Comparison of ENCODE assay signal across 24 cellular contexts in the genomic region with DNA sequence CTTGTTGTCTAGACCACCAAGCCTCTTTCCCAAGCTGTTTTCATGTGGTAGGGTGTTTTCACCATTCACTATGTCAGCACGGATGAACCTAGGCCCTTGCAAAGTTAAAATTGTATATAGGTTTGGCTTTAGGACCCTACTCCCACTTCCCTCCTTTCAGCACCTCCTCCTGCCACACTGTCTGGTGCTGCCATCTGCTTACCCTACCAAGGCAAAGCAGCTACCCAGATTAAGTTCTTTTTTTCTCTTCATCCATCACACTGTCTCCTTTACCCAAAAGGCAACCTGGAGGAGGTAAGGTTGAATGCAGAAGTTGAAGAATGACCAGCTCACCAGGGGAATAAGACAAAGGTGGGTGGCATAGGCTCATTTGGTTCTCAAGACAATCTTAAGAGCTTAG.
"Had no signal": no experiment of that assay in that cellular context is flagged by ENCODE, and none has a peak within 500 bp of the region (broad histone marks: within the 10 kb centered on the region; RNA-seq: fewer than 3 reads in every experiment).

No MANE protein-coding gene starts in this region.

- H3K36me3 Mint-ChIP-seq: mesothelial cell of epicardium; natural killer cell; stimulated activated effector memory CD8-positive, alpha-beta T cell treated with anti-CD3 and anti-CD28 coated beads, Interleukin-12 subunit alpha, Interleukin-12 subunit beta, amount 100 ng/mL, for 72 hours; type B pancreatic cell had no signal

- H3K4me1 Mint-ChIP-seq: mesothelial cell of epicardium; natural killer cell; neural crest cell; stimulated activated effector memory CD8-positive, alpha-beta T cell treated with anti-CD3 and anti-CD28 coated beads, Interleukin-12 subunit alpha, Interleukin-12 subunit beta, amount 100 ng/mL, for 72 hours had no signal

- H3K27me3 ChIP-seq: esophagus muscularis mucosa, gastroesophageal sphincter, right lobe of liver, suprapubic skin, thyroid gland had no signal

- H3K9ac ChIP-seq: parathyroid adenoma had no signal

- H3K9me3 Mint-ChIP-seq: natural killer cell; neural crest cell; stimulated activated effector memory CD8-positive, alpha-beta T cell treated with anti-CD3 and anti-CD28 coated beads, Interleukin-12 subunit alpha, Interleukin-12 subunit beta, amount 100 ng/mL, for 72 hours had no signal

- H3K4me1 ChIP-seq: parathyroid adenoma, prostate gland, right lobe of liver had no signal

- H3K79me2 ChIP-seq: parathyroid adenoma had no signal

- H3K9me3 ChIP-seq: esophagus muscularis mucosa, gastroesophageal sphincter, prostate gland, right lobe of liver, suprapubic skin, thyroid gland had no signal

- H3K36me3 ChIP-seq: esophagus muscularis mucosa, gastroesophageal sphincter, prostate gland, right lobe of liver, suprapubic skin, thyroid gland had no signal

- ATAC-seq: gastroesophageal sphincter; left lobe of liver; natural killer cell; right lobe of liver; stimulated activated effector memory CD8-positive, alpha-beta T cell treated with anti-CD3 and anti-CD28 coated beads, Interleukin-12 subunit alpha, Interleukin-12 subunit beta, amount 100 ng/mL, for 72 hours; stimulated activated naive CD8-positive, alpha-beta T cell treated with anti-CD3 and anti-CD28 coated beads, Interleukin-15, Interleukin-2, amounts not matched to agents 100 U/mL and 50 U/mL, for 24 hours had no signal

- H3K27ac Mint-ChIP-seq: mesothelial cell of epicardium; natural killer cell; stimulated activated effector memory CD8-positive, alpha-beta T cell treated with anti-CD3 and anti-CD28 coated beads, Interleukin-12 subunit alpha, Interleukin-12 subunit beta, amount 100 ng/mL, for 72 hours; type B pancreatic cell had no signal

- H3K4me3 Mint-ChIP-seq: mesothelial cell of epicardium; natural killer cell; neural crest cell; stimulated activated effector memory CD8-positive, alpha-beta T cell treated with anti-CD3 and anti-CD28 coated beads, Interleukin-12 subunit alpha, Interleukin-12 subunit beta, amount 100 ng/mL, for 72 hours; type B pancreatic cell had no signal

- H3K27ac ChIP-seq: dorsolateral prefrontal cortex, epithelial cell of prostate, esophagus muscularis mucosa, gastroesophageal sphincter, parathyroid adenoma, prostate gland, right lobe of liver, suprapubic skin, thyroid gland had no signal

- DNase-seq: cortex of kidney; dorsolateral prefrontal cortex; effector CD8-positive, alpha-beta T cell; glutamatergic neuron; islet precursor cell; mammary epithelial cell; natural killer cell; nucleus accumbens; right lobe of liver; stimulated activated CD4-positive, alpha-beta T cell treated with anti-CD3 and anti-CD28 coated beads, Interleukin-4, amount 100 ng/mL, for 1 hour; stimulated activated CD8-positive, alpha-beta memory T cell treated with anti-CD3 and anti-CD28 coated beads, Interleukin-4, amount 100 ng/mL, for 48 hours; stimulated activated naive CD8-positive, alpha-beta T cell treated with anti-CD3 and anti-CD28 coated beads, Interleukin-15, Interleukin-2, amounts not matched to agents 100 U/mL and 50 U/mL, for 24 hours; thyroid gland had no signal

- H2AFZ ChIP-seq: parathyroid adenoma had no signal

- H3K4me3 ChIP-seq: dorsolateral prefrontal cortex, esophagus muscularis mucosa, gastroesophageal sphincter, prostate gland, right lobe of liver, suprapubic skin, thyroid gland had no signal
